1 cellular context compared by ENCODE assay signal in genomic region chr17:55751720-55752250, GRCh38.
TF ChIP-seq lines count a peak whose summit lies in the region.

No MANE protein-coding gene starts in this region.

TF ChIP-seq in HepG2, 621 proteins besides CTCF, POLR2A, EP300 and RAD21:
- TF ChIP-seq MLXIP (CRISPR knock-in tag; IDR thresholded peaks at IDR 0.05; ENCODE audit: borderline replicate concordance) (no peak), NFKBIZ (CRISPR knock-in tag; IDR thresholded peaks at IDR 0.05) (no peak), MED13 (CRISPR knock-in tag; IDR thresholded peaks at IDR 0.05) (no peak), ZNF549 (CRISPR knock-in tag; IDR thresholded peaks at IDR 0.05) (no peak), HOXA9 (CRISPR knock-in tag; IDR thresholded peaks at IDR 0.05; ENCODE audit: borderline replicate concordance) (0 out of 2 replicates have a peak, but pooled peaks have one; percentile 11), TEAD3 (CRISPR knock-in tag; optimal IDR thresholded peaks at IDR 0.05; ENCODE audit: borderline replicate concordance) (no peak), GTF2F1 (IDR thresholded peaks at IDR 0.05; ENCODE audit: low read length) (no peak), UBTF (CRISPR knock-in tag; IDR thresholded peaks at IDR 0.05) (no peak), ZEB1 (IDR thresholded peaks at IDR 0.05; ENCODE audit: insufficient replicate concordance, low read depth) (peak; percentile 44), BRCA1 (CRISPR knock-in tag; IDR thresholded peaks at IDR 0.05) (no peak), NFATC3 (CRISPR knock-in tag; IDR thresholded peaks at IDR 0.05) (no peak), ZSCAN5A (CRISPR knock-in tag; IDR thresholded peaks at IDR 0.05; ENCODE audit: borderline replicate concordance) (no peak), NFIB (CRISPR knock-in tag; IDR thresholded peaks at IDR 0.05; ENCODE audit: borderline replicate concordance) (no peak), ZNF33B (CRISPR knock-in tag; IDR thresholded peaks at IDR 0.05) (no peak), PPARG (CRISPR knock-in tag; conservative IDR thresholded peaks at IDR 0.05) (peak; percentile 76; the same call in 1 of the 2 replicates), ZNF616 (CRISPR knock-in tag; IDR thresholded peaks at IDR 0.05; ENCODE audit: low read depth) (peak; percentile 98), SP5 (CRISPR knock-in tag; IDR thresholded peaks at IDR 0.05; ENCODE audit: borderline replicate concordance, low read depth) (no peak), IRF2 (CRISPR knock-in tag; IDR thresholded peaks at IDR 0.05) (no peak), NR1H2 (CRISPR knock-in tag; IDR thresholded peaks at IDR 0.05; ENCODE audit: borderline replicate concordance, low read depth) (no peak), ZNF546 (CRISPR knock-in tag; conservative IDR thresholded peaks at IDR 0.05) (0 out of 2 replicates have a peak, but pooled peaks have one; percentile 15), ZNF281 (CRISPR knock-in tag; IDR thresholded peaks at IDR 0.05; ENCODE audit: borderline replicate concordance) (0 out of 2 replicates have a peak, but pooled peaks have one; percentile 8), ZNF34 (CRISPR knock-in tag; IDR thresholded peaks at IDR 0.05; ENCODE audit: borderline replicate concordance) (0 out of 2 replicates have a peak, but pooled peaks have one; percentile 12), ZNF468 (CRISPR knock-in tag; IDR thresholded peaks at IDR 0.05) (no peak), RFX1 (IDR thresholded peaks at IDR 0.05) (no peak), ARNT2 (CRISPR knock-in tag; IDR thresholded peaks at IDR 0.05; ENCODE audit: low read depth) (peak; percentile 44; the same call in 1 of the 2 replicates), SALL2 (CRISPR knock-in tag; IDR thresholded peaks at IDR 0.05) (0 out of 2 replicates have a peak, but pooled peaks have one; percentile 1), KAT8 (CRISPR knock-in tag; IDR thresholded peaks at IDR 0.05) (no peak), ZNF230 (CRISPR knock-in tag; IDR thresholded peaks at IDR 0.05) (no peak), PTBP1 (IDR thresholded peaks at IDR 0.05; ENCODE audit: low read depth, low read length, poor library complexity, severe bottlenecking) (no peak), FLYWCH1 (CRISPR knock-in tag; IDR thresholded peaks at IDR 0.05) (no peak), FOXA3 (CRISPR knock-in tag; IDR thresholded peaks at IDR 0.05) (no peak), CCDC6 (CRISPR knock-in tag; IDR thresholded peaks at IDR 0.05) (no peak), SOX6 (IDR thresholded peaks at IDR 0.05) (no peak), SOX6 (CRISPR knock-in tag; IDR thresholded peaks at IDR 0.05) (no peak), NCOA2 (CRISPR knock-in tag; IDR thresholded peaks at IDR 0.05) (no peak), RFX5 (IDR thresholded peaks at IDR 0.05; ENCODE audit: low read depth, low read length) (peak; percentile 41; the same call in 1 of the 2 replicates), IRF1 (CRISPR knock-in tag; IDR thresholded peaks at IDR 0.05; ENCODE audit: low read depth) (no peak), ZNF143 (CRISPR knock-in tag; IDR thresholded peaks at IDR 0.05) (no peak)
TF ChIP-seq in HepG2: peak in this region for 10.
